7 cellular contexts compared by ENCODE assay signal in genomic region chr2:138502253-138503086, GRCh38. TPM values are rescaled to one million over a fixed set of nuclear protein-coding genes. Genes with fewer than 3 reads are reported as not detected.
DNase-seq lines count a peak whose midpoint lies in the region; ATAC-seq and TF ChIP-seq lines count a peak whose summit lies in the region.

No MANE protein-coding gene starts in this region.

- no peaks in the 10 kb centered on the region for H3K27me3 Mint-ChIP-seq in type B pancreatic cell

- ATAC-seq in HG02642 (IDR thresholded peaks at IDR 0.05; ENCODE audit: poor library complexity, unreplicated experiment) (peak; percentile 1), lung (ENCODE audit: insufficient read depth, low FRiP score) (no peak)

- H3K4me1 ChIP-seq in lung (ENCODE audit: control insufficient read depth in 2 of 2, insufficient read depth in 2 of 2, low read length in 2 of 2) = peaks cover 2 to 24% of the 10 kb centered on the region in 2 donors

- H3K4me3 ChIP-seq in GM12865 (ENCODE audit: low read depth, low read length) (peak overlapping the region; percentile 66), coronary artery (peak overlapping the region; percentile 92), lung (peak overlapping the region; percentile 97)

- peaks cover 3% of the 10 kb centered on the region for H3K9me3 Mint-ChIP-seq in type B pancreatic cell

- H3K27ac ChIP-seq in coronary artery (peak overlapping the region; percentile 89 to 97), lung (ENCODE audit: low read depth in 1 of 2, low read length in 1 of 2) (peak overlapping the region; percentile 85 to 97)

- no peaks in the 10 kb centered on the region for H3K9me3 ChIP-seq in lung (ENCODE audit: control insufficient read depth in 2 of 2, insufficient read depth in 1 of 2, low read length in 1 of 2)

- H3K4me3 Mint-ChIP-seq in type B pancreatic cell = peak overlapping the region; percentile 99

- peaks cover 24% of the 10 kb centered on the region for H3K4me1 Mint-ChIP-seq in type B pancreatic cell (ENCODE audit: unreplicated experiment)

- WGBS in lung, 2 donors = 1% methylated on average over 24 to 26 of the region's 26 CpGs

- H3K27ac Mint-ChIP-seq in type B pancreatic cell = peak overlapping the region; percentile 92

- DNase-seq in GM12865 (ENCODE audit: low read depth) (peak; percentile 17), RKO (ENCODE audit: low spot score) (peak; percentile 20), coronary artery (ENCODE audit: low spot score) (no peak), lung (ENCODE audit: low spot score) (no peak), type B pancreatic cell (ENCODE audit: extremely low spot score, unreplicated experiment) (no peak), kidney glomerular epithelial cell (lab: John Stamatoyannopoulos, UW) (no peak)

- H3K27me3 ChIP-seq in lung (ENCODE audit: control insufficient read depth, insufficient read depth) = no peaks in the 10 kb centered on the region

- TF ChIP-seq CTCF in GM12865 (IDR thresholded peaks at IDR 0.05; ENCODE audit: insufficient read depth, low read depth, low read length, missing control alignments) = no peak
- no peak for TF ChIP-seq CTCF in coronary artery (IDR thresholded peaks at IDR 0.05)
- no peak for TF ChIP-seq CTCF in lung (IDR thresholded peaks at IDR 0.05; ENCODE audit: control extremely low read depth, extremely low read depth)
- TF ChIP-seq CTCF in type B pancreatic cell (conservative IDR thresholded peaks at IDR 0.05) = no peak

- H3K36me3 ChIP-seq in lung (ENCODE audit: control insufficient read depth in 2 of 2, insufficient read depth in 2 of 2, low read length in 2 of 2) = no peaks in the 10 kb centered on the region

- H3K36me3 Mint-ChIP-seq in type B pancreatic cell = no peaks in the 10 kb centered on the region

RNA-seq across cellular contexts. Expression of gene SPOPL, which starts 0.9 kb away (rescaled TPM):
- total RNA-seq in lung (10 to 100 TPM; 24.7 to 39.7 TPM), type B pancreatic cell (ENCODE audit: low replicate concordance) (24.7 and 29.0 TPM in 2 replicates)
- polyA plus RNA-seq in lung = 10 to 100 TPM in 1 of 2 donors, 1 to 10 TPM in 1; 4.4 to 11.8 TPM

Comparison
In these comparisons a context has a peak if more than half of its experiments do, and no peak if none do; other contexts are left out.
1. DNase-seq: peak in GM12865 (single experiment) and RKO (single experiment); none in coronary artery (single experiment), lung (single experiment), type B pancreatic cell (single experiment) and kidney glomerular epithelial cell (single experiment).
2. Peak in every context shown above with its lines, with median percentiles within 50 percentile points of each other: H3K4me3 ChIP-seq.